19 cellular contexts compared by ENCODE assay signal in the genomic region with DNA sequence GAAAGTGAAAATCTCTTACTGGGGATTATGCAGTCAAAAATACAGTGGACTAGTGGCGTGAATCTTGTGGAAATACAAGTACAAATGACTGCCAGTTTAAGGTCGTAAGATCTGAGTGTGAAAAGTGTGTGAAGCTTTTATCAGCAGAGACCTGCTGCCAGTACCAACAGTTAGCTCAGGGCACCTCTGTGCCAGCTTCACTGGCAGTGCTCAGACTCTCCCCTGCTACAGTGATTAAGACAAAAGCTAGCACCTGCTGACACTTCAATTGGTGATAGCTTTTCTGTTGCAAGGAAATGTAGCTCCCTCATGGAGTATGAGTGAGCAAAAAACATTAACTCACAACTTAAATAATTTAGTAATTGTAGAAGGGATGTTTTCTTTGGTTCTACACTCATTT.
"Had no signal": no experiment of that assay in that cellular context is flagged by ENCODE, and none has a peak within 500 bp of the region (broad histone marks: within the 10 kb centered on the region; RNA-seq: fewer than 3 reads in every experiment).

No MANE protein-coding gene starts in this region.

- H3K27ac ChIP-seq: colonic mucosa, left lung, neutrophil, thyroid gland, vagina had no signal

- H3K4me1 ChIP-seq: colonic mucosa, left lung, thyroid gland, vagina had no signal

- ATAC-seq: activated CD8-positive, alpha-beta memory T cell treated with anti-CD3 and anti-CD28 coated beads, Interleukin-2, amount 10 ng/mL, durations not matched to agents 7 days and 5 days; activated T-cell treated with anti-CD3 and anti-CD28 coated beads, Interleukin-2, amount 50 U/mL, for 4 hours; esophagus mucosa; left lung; naive thymus-derived CD8-positive, alpha-beta T cell; stimulated activated memory B cell treated with anti-CD40 and anti-IgM and Interleukin-4, amounts not matched to agents 10 μg/mL and 1 μg/mL and 100 μg/mL, for 72 hours had no signal

- H3K36me3 ChIP-seq: colonic mucosa had no signal

- H3K4me3 ChIP-seq: adrenal gland, colonic mucosa, left lung, thyroid gland, vagina had no signal

- H3K9me3 ChIP-seq: adrenal gland, colonic mucosa, left lung, neutrophil, thyroid gland, vagina had no signal

- H3K27me3 ChIP-seq: adrenal gland, colonic mucosa, left lung, neutrophil, thyroid gland, vagina had no signal

- DNase-seq: activated CD4-positive, alpha-beta memory T cell treated with anti-CD3 and anti-CD28 coated beads for 36 hours; activated CD4-positive, alpha-beta T cell treated with anti-CD3 and anti-CD28 coated beads for 1 hour; activated CD8-positive, alpha-beta memory T cell treated with anti-CD3 and anti-CD28 coated beads, Interleukin-2, amount 10 ng/mL, durations not matched to agents 7 days and 5 days; activated effector memory CD4-positive, alpha-beta T cell treated with Interleukin-2 at 50 U/mL for 16 hours; activated T-cell treated with anti-CD3 and anti-CD28 coated beads, Interleukin-2, amount 50 U/mL, for 4 hours; adrenal gland; caudate nucleus; colonic mucosa; hippocampal formation; left lung; naive thymus-derived CD8-positive, alpha-beta T cell; retina; stimulated activated CD4-positive, alpha-beta T cell treated with anti-CD3 and anti-CD28 coated beads, Interleukin-2, amount 100 ng/mL, for 48 hours; T-helper 9 cell; thyroid gland had no signal
